Comparison of ENCODE assay signal across 8 cellular contexts in the genomic region with DNA sequence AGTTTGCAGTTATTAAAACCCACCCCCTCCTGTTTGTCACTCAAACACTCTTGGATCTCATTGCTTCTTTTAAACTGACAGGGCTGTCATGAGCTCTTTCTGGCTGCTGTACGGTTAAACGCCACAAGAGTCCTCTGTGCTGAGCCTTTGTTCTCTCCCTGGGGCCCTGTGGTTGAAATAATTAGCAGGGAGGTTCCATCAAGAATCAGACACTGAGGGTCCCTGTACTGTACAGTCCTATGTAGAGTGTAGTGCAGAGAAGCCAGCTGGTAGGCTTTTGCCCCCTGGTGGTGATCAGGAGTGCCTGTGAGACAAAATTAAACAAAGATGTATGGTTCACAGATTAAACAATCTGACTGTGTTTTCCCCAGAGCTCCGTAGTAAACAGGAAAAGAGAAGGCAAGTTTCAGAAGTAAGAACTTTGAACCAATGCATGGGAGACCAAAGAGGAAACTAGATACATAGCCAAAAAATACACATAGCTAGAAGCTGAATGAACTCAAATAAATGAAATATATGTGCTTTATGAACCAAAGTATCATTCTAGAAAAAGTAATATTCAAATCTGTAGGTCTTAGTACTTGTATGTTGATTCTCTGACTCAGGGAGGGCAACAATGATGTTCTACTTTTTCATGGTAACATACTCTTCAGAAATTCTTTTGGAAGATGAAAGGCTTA. TPM values are rescaled to one million over a fixed set of nuclear protein-coding genes. Genes with fewer than 3 reads are reported as not detected.
A peak's percentile ranks its signal among the peaks of the same experiment; 100 is the strongest.
DNase-seq lines count a peak whose midpoint lies in the region; ATAC-seq, FAIRE-seq and TF ChIP-seq lines count a peak whose summit lies in the region.

No MANE protein-coding gene starts in this region.

- H3K27ac ChIP-seq in GM12878 (ENCODE audit: control insufficient read depth, insufficient read depth): no peak overlapping the region
- peak overlapping the region in 3 of 21 experiments; percentile 81 to 99 (median 91) for H3K27ac ChIP-seq in skin epidermis

- peak overlapping the region; percentile 95 for H3K4me2 ChIP-seq in GM12878 (ENCODE audit: control insufficient read depth, insufficient read depth)

- peak; percentile 93 for TF ChIP-seq RAD21 in GM12878 (IDR thresholded peaks at IDR 0.05; ENCODE audit: insufficient read depth, low read depth, low read length)

- H4K20me1 ChIP-seq in GM12878 (ENCODE audit: control insufficient read depth, insufficient read depth): no peaks in the 10 kb centered on the region

- H3K9me3 ChIP-seq in GM12878 (replicated peaks; ENCODE audit: control insufficient read depth, insufficient read depth, low read length): no peaks in the 10 kb centered on the region

- no peaks in the 10 kb centered on the region for H3K36me3 ChIP-seq in GM12878 (ENCODE audit: control insufficient read depth in 2 of 2, insufficient read depth in 2 of 2, low read length in 1 of 2)

- DNase-seq in A172 (ENCODE audit: low spot score) (peak; percentile 81), NCI-H2029 treated with DMSO at 0.1 percent for 48 hours (lab: John Stamatoyannopoulos, UW) (peak; percentile 75), T-helper 9 cell (peak; percentile 43), GM12878 (ENCODE audit: low read depth, low spot score) (peak; percentile 90), iPS-NIHi11 (ENCODE audit: low spot score) (peak; percentile 52)

- no TSS peak for BruUV-seq in GM12878 (replicated peaks; lab: Mats Ljungman, UMichigan)

- H3K27me3 ChIP-seq in GM12878 (replicated peaks in 1 of 2; ENCODE audit: control insufficient read depth in 2 of 2, insufficient read depth in 2 of 2, low read length in 1 of 2): no peaks in the 10 kb centered on the region

- peaks cover 4% of the 10 kb centered on the region for H3K4me1 ChIP-seq in GM12878 (ENCODE audit: control insufficient read depth, insufficient read depth, low read length)

- H3K79me2 ChIP-seq in GM12878 (ENCODE audit: control insufficient read depth, insufficient read depth, low read length): peaks cover 37% of the 10 kb centered on the region

- TF ChIP-seq EP300 in GM12878 (IDR thresholded peaks at IDR 0.05; ENCODE audit: borderline replicate concordance in 1 of 2, control insufficient read depth in 1 of 2, low read depth in 2 of 2, low read length in 2 of 2): peak; percentile 19 to 43; a peak in 2 of 4 replicates

- 0% methylated on average over 3 of the region's 3 CpGs for WGBS in GM12878 (ENCODE audit: insufficient coverage, insufficient replicate concordance, low lambda C conversion rate, missing lambda C conversion rate)

- peak overlapping the region; percentile 71 for H2AFZ ChIP-seq in GM12878 (ENCODE audit: control insufficient read depth, low read depth, low read length)

- POLR2A ChIA-PET in GM12878 (lab: Charles Lee): interaction anchor here (0.5 to 5.2 kb wide), 22 partner anchors 9 to 1958 kb away, joined by 3 to 87 read pairs (median 6); no protein-coding TSS in a partner anchor

- RAD21 ChIA-PET in GM12878 (lab: Charles Lee; ENCODE audit: unreplicated experiment): interaction anchor here (0.6 to 6.8 kb wide), 68 partner anchors 9 to 400 kb away, joined by 3 to 300 read pairs (median 6); a partner anchor contains a TSS

- no peak overlapping the region for H3K9ac ChIP-seq in GM12878 (ENCODE audit: control insufficient read depth, insufficient read depth, low read length)

- ATAC-seq in GM18505 (IDR thresholded peaks at IDR 0.05; ENCODE audit: unreplicated experiment) (peak; percentile 49), HG03060 (IDR thresholded peaks at IDR 0.05; ENCODE audit: low read depth, unreplicated experiment) (peak; percentile 71), GM12878 (peak; percentile 86)

- no peak for TF ChIP-seq POLR2A in GM18505 (IDR thresholded peaks at IDR 0.05; ENCODE audit: borderline replicate concordance, extremely low read depth, insufficient read depth, insufficient read length)
- no peak for TF ChIP-seq POLR2A in GM12878 (IDR thresholded peaks at IDR 0.05; ENCODE audit: low read depth, low read length)

- peak; percentile 83 to 95 (median 94); a peak in 5 of 6 replicates for TF ChIP-seq CTCF in GM12878 (IDR thresholded peaks at IDR 0.05 in 2 of 3, conservative IDR thresholded peaks at IDR 0.05 in 1 of 3; ENCODE audit: control insufficient read depth in 2 of 3, extremely low read depth in 1 of 3, insufficient read depth in 1 of 3, low read depth in 3 of 3, low read length in 3 of 3)

- in situ Hi-C loops in GM12878 (cut with MboI): loop anchor here (5.0 kb wide), 1 partner anchor 124 kb away; no protein-coding TSS in a partner anchor

- FAIRE-seq in GM12878 (lab: Jason Lieb, UNC): peak; percentile 81

- H3K4me3 ChIP-seq in GM12878 (peak overlapping the region; percentile 96; the same call in 1 of the 2 replicates), skin epidermis (peak overlapping the region in 5 of 7 experiments; percentile 74 to 94 (median 88))

- SMC1A ChIA-PET in GM12878 (lab: Charles Lee; ENCODE audit: uncharacterized antibody, unreplicated experiment): interaction anchor here (0.6 to 6.4 kb wide), 73 partner anchors 9 to 667 kb away, joined by 3 to 271 read pairs (median 5); a partner anchor contains a TSS

- intact Hi-C loops in GM12878 (cut with micrococcal nuclease; ENCODE audit: unreplicated experiment): loop anchor here (1.0 to 10.0 kb wide), 7 partner anchors 63 to 351 kb away; no protein-coding TSS in a partner anchor

- CTCF ChIA-PET in GM12878 (lab: Yijun Ruan, JAX): interaction anchor here (0.6 to 9.0 kb wide), 76 partner anchors 9 to 1759 kb away, joined by 3 to 454 read pairs (median 5); a partner anchor contains a TSS

TF ChIP-seq in GM12878, 131 proteins besides CTCF, POLR2A, EP300 and RAD21 (continues in another document):
- TF ChIP-seq ZNF384 (IDR thresholded peaks at IDR 0.05; ENCODE audit: borderline replicate concordance, low read depth, low read length) (no peak), TAF1 (IDR thresholded peaks at IDR 0.05; ENCODE audit: borderline replicate concordance, low read depth, low read length) (no peak), MXI1 (IDR thresholded peaks at IDR 0.05; ENCODE audit: low read depth, low read length) (peak; percentile 77), TCF7 (IDR thresholded peaks at IDR 0.05; ENCODE audit: borderline replicate concordance) (no peak), SMARCA5 (IDR thresholded peaks at IDR 0.05) (peak; percentile 51; the same call in 1 of the 2 replicates)
- TF ChIP-seq, protein P1, sequence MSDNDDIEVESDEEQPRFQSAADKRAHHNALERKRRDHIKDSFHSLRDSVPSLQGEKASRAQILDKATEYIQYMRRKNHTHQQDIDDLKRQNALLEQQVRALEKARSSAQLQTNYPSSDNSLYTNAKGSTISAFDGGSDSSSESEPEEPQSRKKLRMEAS (IDR thresholded peaks at IDR 0.05; ENCODE audit: low read depth, low read length): peak; percentile 34; the same call in 1 of the 2 replicates

RNA-seq across cellular contexts. Expression of a gene that starts 1.4 kb away (rescaled TPM):
- total RNA-seq in A172 (2014; rRNA removed; shearing (Covaris generic)): 11.1 and 13.8 TPM in 2 replicates
- total RNA-seq in GM12878 (2013; cell fraction: nucleolus; rRNA removed): 242 and 253 TPM in 2 replicates
- total RNA-seq in GM12878 (2014; rRNA removed) (29.6 and 31.2 TPM in 2 replicates), GM12878 (2014; rRNA removed; fragmentation: Illumina TruSeq; extraction: Trizol) (33.5 and 36.9 TPM in 2 replicates), GM12878 (2021) (45.1 and 49.8 TPM in 2 replicates)
- 21.6 TPM for polyA plus RNA-seq in GM12878 (2011; ENCODE audit: low read depth)
- polyA plus RNA-seq in GM12878 (2011; rRNA removed) (65.9 and 72.0 TPM in 2 replicates), GM12878 (2014; fragmentation: Illumina TruSeq; extraction: Trizol) (34.5 and 38.1 TPM in 2 replicates), GM12878 (2014; fragmentation: Nextera tagmentation; extraction: Ambion mirVana) (10 to 100 TPM in 1 of 2 experiments, 1 to 10 TPM in 1; 9.3 to 15.3 TPM), GM12878 (2014; rRNA removed) (31.4 and 32.4 TPM in 2 replicates), GM12878 (2016; fragmentation: Nextera tagmentation; extraction: Ambion mirVana) (10 to 100 TPM; 37.0 to 40.9 TPM)
- 44.1 and 49.3 TPM in 2 replicates for polyA plus RNA-seq in GM12878 (2011; cell fraction: cytosol; rRNA removed)
- 57.6 and 60.1 TPM in 2 replicates for polyA plus RNA-seq in GM12878 (2011; cell fraction: nucleus; rRNA removed)
- 32.0 and 33.4 TPM in 2 replicates for polyA plus RNA-seq in GM12878 (2012)
- polyA minus RNA-seq in GM12878 (2011; rRNA and poly(A)+ RNA removed): 151 and 236 TPM in 2 replicates
- polyA minus RNA-seq in GM12878 (2011; cell fraction: cytosol; rRNA and poly(A)+ RNA removed): 53.9 and 54.5 TPM in 2 replicates
- polyA minus RNA-seq in GM12878 (2011; cell fraction: nucleus; rRNA and poly(A)+ RNA removed): 57.7 and 94.9 TPM in 2 replicates

RNA-seq across cellular contexts. Expression of a gene that starts 10.0 kb away (rescaled TPM):
- total RNA-seq in A172 (2014; rRNA removed; shearing (Covaris generic)): not detected in 2 replicates
- total RNA-seq in GM12878 (2013; cell fraction: nucleolus; rRNA removed): 1.5 and 1.6 TPM in 2 replicates
- total RNA-seq in GM12878 (2014; rRNA removed) (0.85 and 0.93 TPM in 2 replicates), GM12878 (2014; rRNA removed; fragmentation: Illumina TruSeq; extraction: Trizol) (1.1 and 1.6 TPM in 2 replicates), GM12878 (2021) (0.98 and 1.1 TPM in 2 replicates)
- not detected for polyA plus RNA-seq in GM12878 (2011; ENCODE audit: low read depth)
- polyA plus RNA-seq in GM12878 (2011; rRNA removed) (0.39 and 0.55 TPM in 2 replicates), GM12878 (2014; fragmentation: Illumina TruSeq; extraction: Trizol) (0.35 and 1.6 TPM in 2 replicates), GM12878 (2014; fragmentation: Nextera tagmentation; extraction: Ambion mirVana) (under 1 TPM; 0.56 to 0.71 TPM), GM12878 (2014; rRNA removed) (0.96 and 1.2 TPM in 2 replicates), GM12878 (2016; fragmentation: Nextera tagmentation; extraction: Ambion mirVana) (1 to 10 TPM; 2.0 to 2.6 TPM)
- polyA plus RNA-seq in GM12878 (2011; cell fraction: cytosol; rRNA removed): 0.03 and 0.05 TPM in 2 replicates
- polyA plus RNA-seq in GM12878 (2011; cell fraction: nucleus; rRNA removed): 0.18 and 0.50 TPM in 2 replicates
- polyA plus RNA-seq in GM12878 (2012): 0.37 and 0.41 TPM in 2 replicates
- polyA minus RNA-seq in GM12878 (2011; rRNA and poly(A)+ RNA removed): 0.37 TPM in 1 of 2 replicates, not detected in the other
- polyA minus RNA-seq in GM12878 (2011; cell fraction: cytosol; rRNA and poly(A)+ RNA removed): not detected in 2 replicates
- 0.19 and 0.24 TPM in 2 replicates for polyA minus RNA-seq in GM12878 (2011; cell fraction: nucleus; rRNA and poly(A)+ RNA removed)
